In the genomic region with DNA sequence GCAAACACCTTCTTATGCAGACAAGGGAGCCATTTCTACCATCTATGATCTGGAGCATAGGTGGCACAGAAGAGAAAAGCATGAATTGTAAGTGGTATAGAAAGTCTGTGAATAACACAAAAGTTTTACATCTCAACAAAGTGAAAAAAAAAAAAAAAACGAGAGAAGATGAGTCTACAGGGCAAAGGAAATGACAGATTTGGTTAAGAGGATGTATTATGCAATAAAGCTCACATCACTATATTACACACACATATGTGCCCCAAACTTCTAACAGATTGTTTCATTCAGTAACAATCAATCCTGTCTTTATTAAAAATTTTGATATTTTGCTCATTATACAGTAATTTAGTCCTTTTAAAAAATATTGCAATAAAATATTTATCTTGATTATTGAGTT, we compare ENCODE assay signal across 11 cellular contexts. TPM values are rescaled to one million over a fixed set of nuclear protein-coding genes. Genes with fewer than 3 reads are reported as not detected.
DNase-seq lines count a peak whose midpoint lies in the region; ATAC-seq and TF ChIP-seq lines count a peak whose summit lies in the region.
"Had no signal": no experiment of that assay in that cellular context is flagged by ENCODE, and none has a peak within 500 bp of the region (broad histone marks: within the 10 kb centered on the region; RNA-seq: fewer than 3 reads in every experiment).

No MANE protein-coding gene starts in this region.

- no peak overlapping the region for H3K4me3 ChIP-seq in fibroblast of villous mesenchyme (ENCODE audit: low read depth, low read length)

- ATAC-seq in left cardiac atrium = no peak

- TF ChIP-seq CTCF in fibroblast of villous mesenchyme (IDR thresholded peaks at IDR 0.05; ENCODE audit: insufficient read depth, low read depth, low read length) = no peak

- peak; percentile 43 for DNase-seq in AG20443 (ENCODE audit: low spot score)
- DNase-seq in HCEC 1CT = peak; percentile 82
- peak; percentile 3 for DNase-seq in RPMI7951 (ENCODE audit: low read depth)
- peak; percentile 16 for DNase-seq in fibroblast of villous mesenchyme (ENCODE audit: low read depth)
- DNase-seq in posterior cingulate gyrus = no peak
- no peak for DNase-seq in left cardiac atrium
- no peak for DNase-seq in NCI-H345 treated with DMSO at 0.1 percent for 48 hours (lab: John Stamatoyannopoulos, UW; ENCODE audit: unreplicated experiment)
- DNase-seq in SHP77 (lab: John Stamatoyannopoulos, UW) = no peak
- DNase-seq: dermis blood vessel endothelial cell; NCI-H226; stimulated activated naive B cell treated with anti-CD40 and anti-IgM and Interleukin-4, amounts not matched to agents 10 μg/mL and 1 μg/mL and 100 μg/mL, for 72 hours had no signal

- intact Hi-C loops in posterior cingulate gyrus (cut with DNase I) (no loop called here), left cardiac atrium (cut with DNase I) (no loop called here)

RNA-seq across cellular contexts. Expression of gene CERT1, which starts 49.8 kb away (rescaled TPM):
- total RNA-seq in RPMI7951 (2014; rRNA removed; shearing (Covaris generic)) = 14.1 and 19.9 TPM in 2 replicates
- total RNA-seq in fibroblast of villous mesenchyme (22.2 and 27.2 TPM in 2 replicates), left cardiac atrium (10 to 100 TPM; 21.6 to 32.9 TPM)

RNA-seq across cellular contexts. Expression of gene POLK, which starts 50.0 kb away (rescaled TPM):
- 24.2 and 36.5 TPM in 2 replicates for total RNA-seq in RPMI7951 (2014; rRNA removed; shearing (Covaris generic))
- total RNA-seq in fibroblast of villous mesenchyme = 33.8 and 50.1 TPM in 2 replicates
- 10 to 100 TPM; 20.6 to 23.1 TPM for total RNA-seq in left cardiac atrium

Comparison
In these comparisons a context has a peak if more than half of its experiments do, and no peak if none do; other contexts are left out.
1. DNase-seq: peak in AG20443 (single experiment), HCEC 1CT (single experiment), RPMI7951 (single experiment) and fibroblast of villous mesenchyme (single experiment); none in posterior cingulate gyrus (0 of 10), left cardiac atrium (single experiment), NCI-H345 treated with DMSO at 0.1 percent for 48 hours (single experiment) and SHP77 (0 of 2).